ENCODE assay signal across 29 cellular contexts in the genomic region with DNA sequence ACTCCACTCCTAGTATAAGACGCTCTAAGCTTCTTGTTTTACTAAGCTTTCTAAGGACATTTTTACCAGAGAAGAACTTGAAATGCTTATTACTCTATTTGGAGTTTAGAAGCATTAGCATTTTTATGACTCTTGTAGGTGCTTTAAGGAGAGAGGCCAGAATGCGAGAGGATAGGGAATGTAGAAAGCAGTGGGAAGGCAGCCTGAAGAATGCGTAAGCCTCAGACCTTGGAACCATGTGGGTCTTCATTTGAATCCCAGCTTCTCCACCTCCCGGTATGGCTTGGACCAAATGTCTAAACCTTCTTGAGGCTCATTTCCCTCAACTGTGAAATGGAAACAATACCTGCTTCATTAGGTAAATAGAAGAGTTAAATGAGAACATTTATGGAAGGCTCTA.
"Had no signal": no experiment of that assay in that cellular context is flagged by ENCODE, and none has a peak within 500 bp of the region (broad histone marks: within the 10 kb centered on the region; RNA-seq: fewer than 3 reads in every experiment).

No MANE protein-coding gene starts in this region.

- H3K27me3 Mint-ChIP-seq: dendritic cell treated with granulocyte-macrophage colony-stimulating factor and Interleukin-4, amounts not matched to agents 40 ng/mL and 50 ng/mL, for 4 days; progenitor cell of endocrine pancreas had no signal

- H3K4me1 ChIP-seq: upper lobe of right lung had no signal

- H3K36me3 ChIP-seq: brain microvascular endothelial cell, heart left ventricle, ovary, thoracic aorta, upper lobe of right lung, WERI-Rb-1 had no signal

- H3K27me3 ChIP-seq: brain microvascular endothelial cell, heart left ventricle, ovary, upper lobe of right lung had no signal

- DNase-seq: activated CD4-positive, alpha-beta memory T cell treated with anti-CD3 and anti-CD28 coated beads, Interleukin-2, amount 10 ng/mL, durations not matched to agents 7 days and 5 days; activated CD4-positive, alpha-beta T cell treated with anti-CD3 and anti-CD28 coated beads for 1 hour; activated CD4-positive, alpha-beta T cell treated with anti-CD3 and anti-CD28 coated beads, Interleukin-2, amount 10 ng/mL, durations not matched to agents 7 days and 5 days; activated CD8-positive, alpha-beta memory T cell treated with anti-CD3 and anti-CD28 coated beads, Interleukin-2, amount 50 U/mL, for 48 hours; activated gamma-delta T cell treated with Interleukin-2 at 50 U/mL for 16 hours; activated naive CD4-positive, alpha-beta T cell treated with anti-CD3 and anti-CD28 coated beads, Interleukin-2, amount 50 U/mL, for 16 hours; activated T-cell treated with anti-CD3 and anti-CD28 coated beads, Interleukin-2, amount 50 U/mL, for 4 hours; amniotic stem cell; brain microvascular endothelial cell; central memory CD4-positive, alpha-beta T cell; heart left ventricle; left cardiac atrium; left ventricle myocardium superior; midbrain; naive thymus-derived CD4-positive, alpha-beta T cell; ovary; retina; small intestine; stimulated activated CD4-positive, alpha-beta T cell treated with anti-CD3 and anti-CD28 coated beads, Interleukin-4, amount 100 ng/mL, for 24 hours; T-helper 9 cell; upper lobe of right lung had no signal

- H3K9me3 Mint-ChIP-seq: activated CD4-positive, alpha-beta memory T cell treated with anti-CD3 and anti-CD28 coated beads, Interleukin-2, amount 10 ng/mL, durations not matched to agents 7 days and 5 days; activated CD4-positive, alpha-beta T cell treated with anti-CD3 and anti-CD28 coated beads, Interleukin-2, amount 10 ng/mL, durations not matched to agents 7 days and 5 days; activated T-cell treated with anti-CD3 and anti-CD28 coated beads, Interleukin-2, amount 50 U/mL, for 4 hours; activated T-helper 17 cell treated with anti-CD3 and anti-CD28 coated beads, Interleukin-2, amount 50 U/mL, for 72 hours; dendritic cell treated with granulocyte-macrophage colony-stimulating factor and Interleukin-4, amounts not matched to agents 40 ng/mL and 50 ng/mL, for 4 days; stimulated activated effector memory CD8-positive, alpha-beta T cell treated with anti-CD3 and anti-CD28 coated beads, Interleukin-12 subunit alpha, Interleukin-12 subunit beta, amount 100 ng/mL, for 72 hours; stimulated activated naive CD8-positive, alpha-beta T cell treated with anti-CD3 and anti-CD28 coated beads, Interleukin-15, Interleukin-2, amounts not matched to agents 100 ng/mL and 50 ng/mL, for 24 hours had no signal

- ATAC-seq: activated T-cell treated with anti-CD3 and anti-CD28 coated beads, Interleukin-2, amount 50 U/mL, for 4 hours; activated T-helper 17 cell treated with anti-CD3 and anti-CD28 coated beads, Interleukin-2, amount 50 U/mL, for 72 hours; heart left ventricle; left cardiac atrium; left ventricle myocardium superior; naive thymus-derived CD4-positive, alpha-beta T cell; sciatic nerve; stimulated activated effector memory CD8-positive, alpha-beta T cell treated with anti-CD3 and anti-CD28 coated beads, Interleukin-12 subunit alpha, Interleukin-12 subunit beta, amount 100 ng/mL, for 72 hours had no signal

- H3K36me3 Mint-ChIP-seq: naive thymus-derived CD4-positive, alpha-beta T cell; stimulated activated effector memory CD8-positive, alpha-beta T cell treated with anti-CD3 and anti-CD28 coated beads, Interleukin-12 subunit alpha, Interleukin-12 subunit beta, amount 100 ng/mL, for 72 hours had no signal

- H3K27ac Mint-ChIP-seq: activated CD4-positive, alpha-beta memory T cell treated with anti-CD3 and anti-CD28 coated beads, Interleukin-2, amount 10 ng/mL, durations not matched to agents 7 days and 5 days; activated CD4-positive, alpha-beta T cell treated with anti-CD3 and anti-CD28 coated beads, Interleukin-2, amount 10 ng/mL, durations not matched to agents 7 days and 5 days; activated T-helper 17 cell treated with anti-CD3 and anti-CD28 coated beads, Interleukin-2, amount 50 U/mL, for 72 hours; dendritic cell treated with granulocyte-macrophage colony-stimulating factor and Interleukin-4, amounts not matched to agents 40 ng/mL and 50 ng/mL, for 4 days; naive thymus-derived CD4-positive, alpha-beta T cell; progenitor cell of endocrine pancreas; stimulated activated effector memory CD8-positive, alpha-beta T cell treated with anti-CD3 and anti-CD28 coated beads, Interleukin-12 subunit alpha, Interleukin-12 subunit beta, amount 100 ng/mL, for 72 hours; stimulated activated naive CD8-positive, alpha-beta T cell treated with anti-CD3 and anti-CD28 coated beads, Interleukin-15, Interleukin-2, amounts not matched to agents 100 ng/mL and 50 ng/mL, for 24 hours had no signal

- H3K9me3 ChIP-seq: ovary, thoracic aorta had no signal

- H3K4me3 ChIP-seq: heart left ventricle, ovary, thoracic aorta, upper lobe of right lung had no signal

- H3K4me3 Mint-ChIP-seq: activated CD4-positive, alpha-beta memory T cell treated with anti-CD3 and anti-CD28 coated beads, Interleukin-2, amount 10 ng/mL, durations not matched to agents 7 days and 5 days; activated CD4-positive, alpha-beta T cell treated with anti-CD3 and anti-CD28 coated beads, Interleukin-2, amount 10 ng/mL, durations not matched to agents 7 days and 5 days; activated T-cell treated with anti-CD3 and anti-CD28 coated beads, Interleukin-2, amount 50 U/mL, for 4 hours; activated T-helper 17 cell treated with anti-CD3 and anti-CD28 coated beads, Interleukin-2, amount 50 U/mL, for 72 hours; dendritic cell treated with granulocyte-macrophage colony-stimulating factor and Interleukin-4, amounts not matched to agents 40 ng/mL and 50 ng/mL, for 4 days; naive thymus-derived CD4-positive, alpha-beta T cell; stimulated activated effector memory CD8-positive, alpha-beta T cell treated with anti-CD3 and anti-CD28 coated beads, Interleukin-12 subunit alpha, Interleukin-12 subunit beta, amount 100 ng/mL, for 72 hours; stimulated activated naive CD8-positive, alpha-beta T cell treated with anti-CD3 and anti-CD28 coated beads, Interleukin-15, Interleukin-2, amounts not matched to agents 100 ng/mL and 50 ng/mL, for 24 hours had no signal

- H3K4me1 Mint-ChIP-seq: activated CD4-positive, alpha-beta memory T cell treated with anti-CD3 and anti-CD28 coated beads, Interleukin-2, amount 10 ng/mL, durations not matched to agents 7 days and 5 days; activated CD4-positive, alpha-beta T cell treated with anti-CD3 and anti-CD28 coated beads, Interleukin-2, amount 10 ng/mL, durations not matched to agents 7 days and 5 days; activated T-helper 17 cell treated with anti-CD3 and anti-CD28 coated beads, Interleukin-2, amount 50 U/mL, for 72 hours; naive thymus-derived CD4-positive, alpha-beta T cell; stimulated activated effector memory CD8-positive, alpha-beta T cell treated with anti-CD3 and anti-CD28 coated beads, Interleukin-12 subunit alpha, Interleukin-12 subunit beta, amount 100 ng/mL, for 72 hours had no signal

- H3K27ac ChIP-seq: brain microvascular endothelial cell, heart left ventricle, ovary, thoracic aorta, upper lobe of right lung, WERI-Rb-1 had no signal
